ENCODE assay signal across 18 cellular contexts in the genomic region with DNA sequence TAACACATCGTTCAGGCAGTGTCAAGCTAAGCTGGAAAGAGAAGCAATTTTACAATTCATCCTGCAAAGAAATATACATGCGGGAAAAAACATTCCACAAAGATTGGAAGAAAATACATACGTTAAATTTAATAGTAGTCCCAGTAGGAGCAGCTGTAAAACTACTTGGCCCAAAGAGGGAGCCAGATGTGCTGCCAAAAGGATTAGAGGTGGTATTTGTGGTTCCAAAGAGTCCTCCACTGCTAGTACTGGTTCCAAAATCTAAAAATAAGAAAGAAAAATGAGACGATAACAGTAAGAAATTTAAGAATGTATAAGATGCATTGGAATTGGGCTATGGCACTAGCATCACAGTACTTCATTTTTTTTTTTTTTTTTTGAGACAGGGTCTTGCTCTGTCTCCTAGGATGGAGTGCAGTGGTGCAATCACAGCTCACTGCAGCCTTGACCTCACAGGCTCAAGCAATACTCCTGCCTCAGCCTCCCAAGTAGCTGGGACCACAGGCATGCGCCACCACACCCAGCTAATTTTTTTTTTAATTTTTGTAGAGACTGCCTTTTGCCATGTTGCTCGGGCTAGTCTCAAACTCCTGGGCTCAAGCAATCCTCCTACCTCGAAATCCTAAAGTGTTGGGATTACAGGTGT. TPM values are rescaled to one million over a fixed set of nuclear protein-coding genes. Genes with fewer than 3 reads are reported as not detected.
DNase-seq lines count a peak whose midpoint lies in the region; ATAC-seq and TF ChIP-seq lines count a peak whose summit lies in the region.
"Had no signal": no experiment of that assay in that cellular context is flagged by ENCODE, and none has a peak within 500 bp of the region (broad histone marks: within the 10 kb centered on the region; RNA-seq: fewer than 3 reads in every experiment).

No MANE protein-coding gene starts in this region.

- no peak overlapping the region for H3K9ac ChIP-seq in neuronal stem cell (ENCODE audit: low read depth, low read length, poor library complexity)

- no peak overlapping the region for H2BK12ac ChIP-seq in neuronal stem cell (ENCODE audit: low read length)

- ATAC-seq in GM21423 (IDR thresholded peaks at IDR 0.05; ENCODE audit: unreplicated experiment) = no peak
- ATAC-seq: A549 had no signal

- no peak overlapping the region for H2AK5ac ChIP-seq in neuronal stem cell (ENCODE audit: low read depth, low read length)

- no peak overlapping the region for H3K23ac ChIP-seq in neuronal stem cell (ENCODE audit: low read depth, low read length, poor library complexity)

- POLR2A ChIA-PET in AG04450 (lab: Yijun Ruan, JAX) = interaction anchor here (0.6 kb wide), 1 partner anchor 133 kb away, joined by 4 read pairs; no protein-coding TSS in a partner anchor

- DNase-seq in AG04450 (ENCODE audit: low read depth, low spot score) = no peak
- peak; percentile 52 for DNase-seq in HCEC 1CT
- peak; percentile 14 for DNase-seq in amniotic epithelial cell (ENCODE audit: low read depth)
- peak; percentile 22 for DNase-seq in fibroblast of the conjunctiva (ENCODE audit: low read depth)
- no peak for DNase-seq in neuronal stem cell (ENCODE audit: low spot score)
- DNase-seq in activated effector memory CD4-positive, alpha-beta T cell treated with anti-CD3 and anti-CD28 coated beads, Interleukin-2, amount 50 U/mL, for 16 hours = no peak
- no peak for DNase-seq in activated CD4-positive, alpha-beta T cell treated with anti-CD3 and anti-CD28 coated beads, Interleukin-2, amount 50 U/mL, for 48 hours
- DNase-seq: CD8-positive, alpha-beta memory T cell; DND-41; GF-D8; IMR-90; Kasumi-1; NCI-H1048; NCI-H345; NCI-H526 treated with DMSO at 0.1 percent for 48 hours had no signal

- no CpG with 5 or more reads among the region's 7 CpGs for WGBS in neuronal stem cell (ENCODE audit: extremely low coverage in 2 of 2, insufficient read length in 2 of 2, insufficient replicate concordance in 1 of 2), 2 donors

- H3K9me3 ChIP-seq in AG04450 (ENCODE audit: control insufficient read depth, insufficient read depth, low read length) (no peaks in the 10 kb centered on the region), neuronal stem cell (replicated peaks in 1 of 2; ENCODE audit: control insufficient read depth in 2 of 2, insufficient read depth in 1 of 2, low read depth in 1 of 2, low read length in 2 of 2) (no peaks in the 10 kb centered on the region)
- H3K9me3 ChIP-seq: A549 had no signal

- H4K8ac ChIP-seq in neuronal stem cell (ENCODE audit: low read depth, low read length) = no peak overlapping the region

- no peak overlapping the region for H2BK15ac ChIP-seq in neuronal stem cell (ENCODE audit: low read length)

- H3K27me3 ChIP-seq in AG04450 (ENCODE audit: control insufficient read depth, insufficient read depth, low read length) = no peaks in the 10 kb centered on the region
- H3K27me3 ChIP-seq in neuronal stem cell (ENCODE audit: control insufficient read depth in 3 of 3, insufficient read depth in 3 of 3, low read depth in 1 of 3, low read length in 3 of 3) = no peaks in the 10 kb centered on the region

- peaks cover 30 to 98% of the 10 kb centered on the region in 2 donors for H3K36me3 ChIP-seq in neuronal stem cell (replicated peaks in 1 of 2; ENCODE audit: control insufficient read depth in 2 of 2, insufficient read depth in 2 of 2, low read length in 2 of 2)

- H3K18ac ChIP-seq in neuronal stem cell (ENCODE audit: low read length) = no peak overlapping the region

- no peak overlapping the region for H4K91ac ChIP-seq in neuronal stem cell (ENCODE audit: low read depth, low read length, poor library complexity)

- H3K14ac ChIP-seq in neuronal stem cell (ENCODE audit: low read length) = no peak overlapping the region

- no peak overlapping the region for H2BK120ac ChIP-seq in neuronal stem cell (ENCODE audit: low read depth, low read length)

- H3K4me1 ChIP-seq in neuronal stem cell (ENCODE audit: control insufficient read depth in 2 of 2, insufficient read depth in 1 of 2, low read depth in 1 of 2, low read length in 2 of 2) = no peaks in the 10 kb centered on the region
- H3K4me1 ChIP-seq: A549 had no signal

- H3K27ac ChIP-seq in AG04450 (ENCODE audit: low read depth, low read length) (no peak overlapping the region), neuronal stem cell (replicated peaks; ENCODE audit: low read length) (no peak overlapping the region)
- H3K27ac ChIP-seq: A549, SK-N-MC had no signal

- 0 out of 2 replicates have a peak, but pooled peaks have one; percentile 11 for TF ChIP-seq CTCF in AG04450 (IDR thresholded peaks at IDR 0.05; ENCODE audit: low read depth, low read length)

- H3K79me1 ChIP-seq in neuronal stem cell (ENCODE audit: low read depth, low read length) = no peaks in the 10 kb centered on the region

- H3K4me3 ChIP-seq in AG04450 (ENCODE audit: low read depth, low read length) = no peak overlapping the region
- H3K4me3 ChIP-seq in neuronal stem cell (ENCODE audit: low read length in 2 of 2) = no peak overlapping the region
- H3K4me3 ChIP-seq: A549, SK-N-MC had no signal

- no peak overlapping the region for H3K4ac ChIP-seq in neuronal stem cell (ENCODE audit: low read length)

- CTCF ChIA-PET in AG04450 (lab: Charles Lee) = interaction anchor here (0.7 to 2.0 kb wide), 4 partner anchors 33 to 297 kb away, joined by 3 to 7 read pairs (median 4); partner anchors contain the start of gene PGAP2

- no peak overlapping the region for H3K4me2 ChIP-seq in neuronal stem cell (ENCODE audit: insufficient read depth, low read length, poor library complexity, severe bottlenecking)
- H3K4me2 ChIP-seq: A549 had no signal

- H2BK5ac ChIP-seq in neuronal stem cell (ENCODE audit: low read length) = no peak overlapping the region

- no peak overlapping the region for H2AFZ ChIP-seq in neuronal stem cell (ENCODE audit: low read length)

RNA-seq across cellular contexts. Expression of gene NUP98, which starts 21.5 kb away (rescaled TPM):
- polyA plus RNA-seq in AG04450 (2011; rRNA removed) = 90.7 and 101 TPM in 2 replicates
- 243 and 306 TPM in 2 replicates for polyA minus RNA-seq in AG04450 (2011; rRNA and poly(A)+ RNA removed)
- polyA plus RNA-seq in neuronal stem cell (2013, experiment 1 of 2) = 52.1 TPM
- polyA plus RNA-seq in neuronal stem cell (2013, experiment 2 of 2) = 48.7 TPM

RNA-seq across cellular contexts. Expression of gene PGAP2, which starts 32.5 kb away (rescaled TPM):
- 20.8 and 26.3 TPM in 2 replicates for polyA plus RNA-seq in AG04450 (2011; rRNA removed)
- 20.9 and 24.8 TPM in 2 replicates for polyA minus RNA-seq in AG04450 (2011; rRNA and poly(A)+ RNA removed)
- polyA plus RNA-seq in neuronal stem cell (2013, experiment 1 of 2) = 33.5 TPM
- polyA plus RNA-seq in neuronal stem cell (2013, experiment 2 of 2) = 32.9 TPM

Comparison
In these comparisons a context has a peak if more than half of its experiments do, and no peak if none do; other contexts are left out.
1. DNase-seq: peak in HCEC 1CT (single experiment), amniotic epithelial cell (single experiment) and fibroblast of the conjunctiva (single experiment); none in AG04450 (single experiment), neuronal stem cell (single experiment), activated effector memory CD4-positive, alpha-beta T cell treated with anti-CD3 and anti-CD28 coated beads, Interleukin-2, amount 50 U/mL, for 16 hours (single experiment) and activated CD4-positive, alpha-beta T cell treated with anti-CD3 and anti-CD28 coated beads, Interleukin-2, amount 50 U/mL, for 48 hours (0 of 2).